16 cellular contexts compared by ENCODE assay signal in genomic region chr16:83720213-83720612, GRCh38.
"Had no signal": no experiment of that assay in that cellular context is flagged by ENCODE, and none has a peak within 500 bp of the region (broad histone marks: within the 10 kb centered on the region; RNA-seq: fewer than 3 reads in every experiment).

No MANE protein-coding gene starts in this region.

- ATAC-seq: Panc1, PC-3 had no signal

- H3K9ac ChIP-seq: KMS-11, SK-N-SH had no signal

- H3K9me3 ChIP-seq: SK-N-SH had no signal

- DNase-seq: Kasumi-1; MM.1S; NCI-H1436; NCI-H2081 treated with DMSO at 0.1 percent for 48 hours; NCI-H2171; NCI-H345; NCI-H446 treated with DMSO at 0.1 percent for 48 hours; NCI-H526; NCI-H82; NK-92 treated with Interleukin-12 subunit alpha and Interleukin-12 subunit beta, amount 100 ng/mL, for 24 hours; PC-3; SK-N-SH; SW 1271 had no signal

- H3K27ac ChIP-seq: KMS-11, RWPE1 had no signal

- H3K4me2 ChIP-seq: KMS-11, SK-N-SH had no signal
